Comparison of ENCODE assay signal across 8 cellular contexts in the genomic region with DNA sequence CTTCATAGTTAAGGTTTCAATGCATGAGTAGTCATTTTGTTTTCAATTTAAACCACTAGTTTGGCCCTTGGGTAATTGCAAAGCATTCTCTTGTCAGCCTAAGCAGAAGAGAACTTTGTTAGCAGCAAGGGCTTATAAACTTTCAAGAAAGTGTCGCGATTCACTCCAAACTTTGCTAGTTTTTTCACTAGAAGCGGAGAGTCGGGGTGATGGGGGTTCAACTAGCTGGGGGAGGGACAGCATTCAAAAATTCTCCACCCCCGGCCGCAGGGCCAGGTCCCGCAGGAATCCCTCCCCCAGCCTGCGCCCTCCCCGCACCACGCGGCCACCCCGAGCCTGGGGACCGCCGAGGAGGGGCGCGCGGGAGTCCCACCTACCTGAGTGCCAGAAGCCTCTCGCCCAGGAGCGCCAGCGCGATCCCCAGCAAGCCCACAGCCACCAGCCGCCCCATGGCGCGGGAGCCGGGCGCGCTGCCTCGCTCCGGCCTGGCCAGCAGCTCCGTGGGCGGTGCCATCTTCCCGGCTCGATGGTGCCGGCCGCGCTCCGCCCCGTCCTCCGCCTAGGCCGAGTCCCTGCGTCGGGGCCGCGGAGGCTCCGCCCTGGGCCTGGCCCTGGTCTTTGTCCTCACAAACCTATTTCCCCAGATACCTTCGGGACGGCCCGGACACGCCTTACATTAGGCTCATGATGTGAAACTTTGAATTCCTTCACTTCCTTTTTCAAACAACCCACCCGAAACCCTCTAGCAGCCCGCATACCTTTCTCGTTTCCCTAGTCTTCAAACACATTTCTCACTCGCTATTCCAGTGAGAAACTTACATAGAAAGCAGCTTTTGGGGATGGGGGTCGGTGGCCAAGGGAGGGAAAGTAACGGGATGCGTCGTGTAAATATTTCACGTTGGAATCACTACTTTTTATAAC. TPM values are rescaled to one million over a fixed set of nuclear protein-coding genes. Genes with fewer than 3 reads are reported as not detected.
DNase-seq lines count a peak whose midpoint lies in the region; ATAC-seq and TF ChIP-seq lines count a peak whose summit lies in the region.

A gene (minus strand): TSS at position 528 of the 921 bp plus-strand sequence. CDS start 77 bp downstream, at position 451.

- H3K4me3 ChIP-seq in fibroblast of lung (replicated peaks in 1 of 4; ENCODE audit: control extremely low read depth in 1 of 4, insufficient read depth in 1 of 4, low read depth in 3 of 4, low read length in 4 of 4): peak within 1 kb of the TSS; percentile 52 to 90 (median 64)
- H3K4me3 ChIP-seq in muscle layer of duodenum (ENCODE audit: low read depth in 1 of 2, low read length in 2 of 2): peak within 1 kb of the TSS; percentile 85 to 87
- peak within 1 kb of the TSS; percentile 64 to 82 (median 71) for H3K4me3 ChIP-seq in stomach

- no peak for TF ChIP-seq POLR2A in stomach (IDR thresholded peaks at IDR 0.05)

- no peaks in the 10 kb centered on the region for H3K9me3 Mint-ChIP-seq in Calu3 (ENCODE audit: low read depth, unreplicated experiment)
- no peaks in the 10 kb centered on the region for H3K9me3 Mint-ChIP-seq in activated T-helper 2 cell treated with anti-CD3 and anti-CD28 coated beads, Interferon-gamma antibody, Interleukin-2, Interleukin-4, amounts not matched to agents 10 μg/mL and 5 μg/mL and 100 μg/mL, durations not matched to agents 14 hours and 24 hours and 36 hours

- peaks cover 18% of the 10 kb centered on the region for H3K4me1 Mint-ChIP-seq in Calu3 (ENCODE audit: low read depth, unreplicated experiment)
- H3K4me1 Mint-ChIP-seq in activated T-helper 2 cell treated with anti-CD3 and anti-CD28 coated beads, Interferon-gamma antibody, Interleukin-2, Interleukin-4, amounts not matched to agents 10 μg/mL and 5 μg/mL and 100 μg/mL, durations not matched to agents 14 hours and 24 hours and 36 hours (ENCODE audit: low read depth): peaks cover 15% of the 10 kb centered on the region

- TF ChIP-seq CTCF in Calu3 (IDR thresholded peaks at IDR 0.05; ENCODE audit: unreplicated experiment) (no peak), fibroblast of lung (conservative IDR thresholded peaks at IDR 0.05 in 1 of 2, IDR thresholded peaks at IDR 0.05 in 1 of 2; ENCODE audit: low read depth in 1 of 2, low read length in 2 of 2) (no peak), stomach (IDR thresholded peaks at IDR 0.05) (no peak)

- H3K9me3 ChIP-seq in fibroblast of lung (ENCODE audit: control insufficient read depth, insufficient read depth, low read depth, low read length): no peaks in the 10 kb centered on the region
- no peaks in the 10 kb centered on the region for H3K9me3 ChIP-seq in muscle layer of duodenum (ENCODE audit: control insufficient read depth in 1 of 2, low read length in 2 of 2)
- no peaks in the 10 kb centered on the region for H3K9me3 ChIP-seq in stomach

- H3K79me2 ChIP-seq in fibroblast of lung (ENCODE audit: control insufficient read depth, insufficient read depth, low read length): peaks cover 4% of the 10 kb centered on the region

- intact Hi-C loops in Calu3 (cut with micrococcal nuclease; ENCODE audit: unreplicated experiment) (no loop called here), stomach (cut with DNase I; ENCODE audit: low total_unique reads) (no loop called here)
- intact Hi-C loops in activated T-helper 2 cell treated with anti-CD3 and anti-CD28 coated beads, Interferon-gamma antibody, Interleukin-2, Interleukin-4, amounts not matched to agents 10 μg/mL and 5 μg/mL and 100 μg/mL, durations not matched to agents 14 hours and 24 hours and 36 hours (cut with micrococcal nuclease): loop anchor here (2.0 to 5.0 kb wide), 2 partner anchors 37 to 66 kb away; a partner anchor contains a TSS

- no peaks in the 10 kb centered on the region for H3K27me3 ChIP-seq in fibroblast of lung (ENCODE audit: control insufficient read depth, insufficient read depth, low read length)
- H3K27me3 ChIP-seq in muscle layer of duodenum (ENCODE audit: low read depth, low read length): no peaks in the 10 kb centered on the region
- H3K27me3 ChIP-seq in stomach: no peaks in the 10 kb centered on the region

- no TSS peak for BruUV-seq in Calu3 (replicated peaks; lab: Mats Ljungman, UMichigan)

- TF ChIP-seq EP300 in stomach (IDR thresholded peaks at IDR 0.05): no peak

- H4K20me1 ChIP-seq in fibroblast of lung (ENCODE audit: control insufficient read depth, extremely low read depth, insufficient read depth, low read length): no peaks in the 10 kb centered on the region

- WGBS in stomach, 5 donors: 0 to 1% (median 1%) methylated on average over 47 to 58 of the region's 58 CpGs

- H3K27ac ChIP-seq in fibroblast of lung (ENCODE audit: insufficient read depth, low read length) (peak within 1 kb of the TSS; percentile 81), muscle layer of duodenum (ENCODE audit: low read length) (peak within 1 kb of the TSS; percentile 92), stomach (peak within 1 kb of the TSS; percentile 85 to 95 (median 94))

- no peaks in the 10 kb centered on the region for H3K27me3 Mint-ChIP-seq in Calu3 (ENCODE audit: unreplicated experiment)
- peaks cover 6% of the 10 kb centered on the region for H3K27me3 Mint-ChIP-seq in activated T-helper 2 cell treated with anti-CD3 and anti-CD28 coated beads, Interferon-gamma antibody, Interleukin-2, Interleukin-4, amounts not matched to agents 10 μg/mL and 5 μg/mL and 100 μg/mL, durations not matched to agents 14 hours and 24 hours and 36 hours (ENCODE audit: low read depth)

- peak within 1 kb of the TSS; percentile 93 for H3K4me2 ChIP-seq in fibroblast of lung (ENCODE audit: extremely low read depth, insufficient read depth, low read length)

- no peaks in the 10 kb centered on the region for H3K36me3 ChIP-seq in fibroblast of lung (ENCODE audit: control insufficient read depth, insufficient read depth, low read length)
- no peaks in the 10 kb centered on the region for H3K36me3 ChIP-seq in muscle layer of duodenum (ENCODE audit: control insufficient read depth in 1 of 2, insufficient read depth in 2 of 2, low read length in 2 of 2)
- no peaks in the 10 kb centered on the region for H3K36me3 ChIP-seq in stomach

- peak within 1 kb of the TSS; percentile 69 for H3K4me3 Mint-ChIP-seq in Calu3 (ENCODE audit: low read depth, unreplicated experiment)
- H3K4me3 Mint-ChIP-seq in activated T-helper 2 cell treated with anti-CD3 and anti-CD28 coated beads, Interferon-gamma antibody, Interleukin-2, Interleukin-4, amounts not matched to agents 10 μg/mL and 5 μg/mL and 100 μg/mL, durations not matched to agents 14 hours and 24 hours and 36 hours (ENCODE audit: low read depth): peak within 1 kb of the TSS; percentile 82

- H2AFZ ChIP-seq in fibroblast of lung (ENCODE audit: low read length): peak within 1 kb of the TSS; percentile 84

- ATAC-seq in GM19468 (IDR thresholded peaks at IDR 0.05; ENCODE audit: extremely low read depth, unreplicated experiment): peak; percentile 85
- ATAC-seq in HG03575 (IDR thresholded peaks at IDR 0.05; ENCODE audit: extremely low read depth, insufficient number of reproducible peaks, low FRiP score, unreplicated experiment): peak; percentile 84

- DNase-seq in Calu3: peak; percentile 78
- peak; percentile 96 for DNase-seq in OCI-M1 (lab: John Stamatoyannopoulos, UW)
- DNase-seq in activated T-helper 2 cell treated with anti-CD3 and anti-CD28 coated beads, Interferon-gamma antibody, Interleukin-2, Interleukin-4, amounts not matched to agents 10 μg/mL and 5 μg/mL and 100 μg/mL, durations not matched to agents 14 hours and 24 hours and 36 hours (ENCODE audit: low spot score): peak; percentile 35
- peak; percentile 84 to 85 for DNase-seq in fibroblast of lung (ENCODE audit: low read depth in 2 of 2)
- DNase-seq in stomach: peak; percentile 81

- H3K4me1 ChIP-seq in fibroblast of lung (ENCODE audit: control insufficient read depth, extremely low read depth, insufficient read depth, low read length) (peaks cover 2% of the 10 kb centered on the region), muscle layer of duodenum (ENCODE audit: control insufficient read depth in 1 of 2, insufficient read depth in 2 of 2, low read length in 2 of 2) (peaks cover 0 to 9% of the 10 kb centered on the region in 2 donors), stomach (peaks cover 10 to 24% (median 16%) of the 10 kb centered on the region in 4 donors)

- peak within 1 kb of the TSS; percentile 73 for H3K9ac ChIP-seq in fibroblast of lung (ENCODE audit: insufficient read depth, low read length)

- H3K36me3 Mint-ChIP-seq in Calu3 (ENCODE audit: insufficient read depth, unreplicated experiment): peaks cover 14% of the 10 kb centered on the region
- H3K36me3 Mint-ChIP-seq in activated T-helper 2 cell treated with anti-CD3 and anti-CD28 coated beads, Interferon-gamma antibody, Interleukin-2, Interleukin-4, amounts not matched to agents 10 μg/mL and 5 μg/mL and 100 μg/mL, durations not matched to agents 14 hours and 24 hours and 36 hours (ENCODE audit: low read depth): peaks cover 6% of the 10 kb centered on the region

- CTCF ChIA-PET in Calu3 (lab: Charles Lee): interaction anchor here (1.2 kb wide), 1 partner anchor 42 kb away, joined by 3 read pairs; no protein-coding TSS in a partner anchor

- H3K27ac Mint-ChIP-seq in Calu3 (ENCODE audit: unreplicated experiment): peak within 1 kb of the TSS; percentile 71
- H3K27ac Mint-ChIP-seq in activated T-helper 2 cell treated with anti-CD3 and anti-CD28 coated beads, Interferon-gamma antibody, Interleukin-2, Interleukin-4, amounts not matched to agents 10 μg/mL and 5 μg/mL and 100 μg/mL, durations not matched to agents 14 hours and 24 hours and 36 hours: peak within 1 kb of the TSS; percentile 77

RNA-seq across cellular contexts. Expression of the gene that starts here (rescaled TPM):
- total RNA-seq in Calu3 (2022): 73.7 and 79.6 TPM in 2 replicates
- total RNA-seq in activated T-helper 2 cell treated with anti-CD3 and anti-CD28 coated beads, Interferon-gamma antibody, Interleukin-2, Interleukin-4, amounts not matched to agents 10 μg/mL and 5 μg/mL and 100 μg/mL, durations not matched to agents 14 hours and 24 hours and 36 hours: 16.5 and 17.5 TPM in 2 replicates
- 43.1 and 72.8 TPM in 2 replicates for total RNA-seq in fibroblast of lung
- 77.5 and 140 TPM in 2 replicates for polyA plus RNA-seq in fibroblast of lung
- polyA plus RNA-seq in fibroblast of lung (2012): 51.1 and 83.4 TPM in 2 replicates
- 4.0 and 7.9 TPM in 2 replicates for polyA minus RNA-seq in fibroblast of lung (ENCODE audit: low replicate concordance)
- total RNA-seq in stomach: 100 to 1,000 TPM in 2 of 5 donors, 10 to 100 TPM in 3; 14.0 to 151 (median 79.9) TPM
- polyA plus RNA-seq in stomach: 10 to 100 TPM in 2 of 3 donors, 1 to 10 TPM in 1; 6.3 to 23.1 (median 16.2) TPM

Comparison
In these comparisons a context has a peak if more than half of its experiments do, and no peak if none do; other contexts are left out.
1. Peak in every context shown above with its lines: DNase-seq, ATAC-seq, H3K4me3 ChIP-seq and H3K27ac ChIP-seq.
2. DNase-seq: peak in every context shown above with its lines; median percentile 96 in OCI-M1; 84 in fibroblast of lung; 81 in stomach; 78 in Calu3; 35 in activated T-helper 2 cell treated with anti-CD3 and anti-CD28 coated beads, Interferon-gamma antibody, Interleukin-2, Interleukin-4, amounts not matched to agents 10 μg/mL and 5 μg/mL and 100 μg/mL, durations not matched to agents 14 hours and 24 hours and 36 hours.